Comparison of ENCODE assay signal across 13 cellular contexts in genomic region chr12:53042607-53043454, GRCh38. TPM values are rescaled to one million over a fixed set of nuclear protein-coding genes. Genes with fewer than 3 reads are reported as not detected.
A peak's percentile ranks its signal among the peaks of the same experiment; 100 is the strongest.
DNase-seq lines count a peak whose midpoint lies in the region; ATAC-seq, FAIRE-seq and TF ChIP-seq lines count a peak whose summit lies in the region.
"Had no signal": no experiment of that assay in that cellular context is flagged by ENCODE, and none has a peak within 500 bp of the region (broad histone marks: within the 10 kb centered on the region; RNA-seq: fewer than 3 reads in every experiment).

No MANE protein-coding gene starts in this region.

- DNase-seq in activated naive CD4-positive, alpha-beta T cell treated with anti-CD3 and anti-CD28 coated beads for 36 hours, result no peak
- DNase-seq in activated naive CD4-positive, alpha-beta T cell treated with anti-CD3 and anti-CD28 coated beads, Interleukin-2, amount 50 U/mL, for 16 hours, result no peak
- DNase-seq in dorsolateral prefrontal cortex (no peak), NCI-H526 treated with DMSO at 0.1 percent for 48 hours (lab: John Stamatoyannopoulos, UW) (no peak), kidney (no peak)
- DNase-seq in stimulated activated effector memory CD8-positive, alpha-beta T cell treated with anti-CD3 and anti-CD28 coated beads, Interleukin-12 subunit alpha, Interleukin-12 subunit beta, amount 100 ng/mL, for 72 hours (ENCODE audit: low spot score in 2 of 2), result no peak
- DNase-seq: NCI-H146, T-helper 2 cell had no signal

- no peaks in the 10 kb centered on the region for H3K9me3 ChIP-seq in HUES64 (ENCODE audit: insufficient read depth, low read depth, low read length)
- H3K9me3 ChIP-seq in kidney (ENCODE audit: control insufficient read depth in 1 of 2, low read length in 2 of 2), result no peaks in the 10 kb centered on the region

- no peak for ATAC-seq in stimulated activated effector memory CD8-positive, alpha-beta T cell treated with anti-CD3 and anti-CD28 coated beads, Interleukin-12 subunit alpha, Interleukin-12 subunit beta, amount 100 ng/mL, for 72 hours
- ATAC-seq in HG03565 (IDR thresholded peaks at IDR 0.05; ENCODE audit: unreplicated experiment), result no peak
- ATAC-seq: sciatic nerve had no signal

- peaks cover 4% of the 10 kb centered on the region for H3K27me3 Mint-ChIP-seq in activated naive CD4-positive, alpha-beta T cell treated with anti-CD3 and anti-CD28 coated beads for 36 hours (ENCODE audit: low read depth)

- H3K36me3 Mint-ChIP-seq in activated naive CD4-positive, alpha-beta T cell treated with anti-CD3 and anti-CD28 coated beads for 36 hours (ENCODE audit: low read depth), result peaks cover 22% of the 10 kb centered on the region
- H3K36me3 Mint-ChIP-seq in stimulated activated effector memory CD8-positive, alpha-beta T cell treated with anti-CD3 and anti-CD28 coated beads, Interleukin-12 subunit alpha, Interleukin-12 subunit beta, amount 100 ng/mL, for 72 hours, result peaks cover 60% of the 10 kb centered on the region

- H3K4me1 ChIP-seq in HUES64 (ENCODE audit: insufficient read depth, low read length), result peaks cover 22% of the 10 kb centered on the region
- H3K4me1 ChIP-seq in kidney (ENCODE audit: control insufficient read depth in 1 of 2, insufficient read depth in 1 of 2, low read depth in 1 of 2, low read length in 2 of 2), result peaks cover 27% of the 10 kb centered on the region in 2 donors

- H3K27me3 ChIP-seq in HUES64 (ENCODE audit: insufficient read depth, low read length) (peaks cover 23% of the 10 kb centered on the region), dorsolateral prefrontal cortex (no peaks in the 10 kb centered on the region)

- TF ChIP-seq CTCF in dorsolateral prefrontal cortex (IDR thresholded peaks at IDR 0.05 in 54 of 56, conservative IDR thresholded peaks at IDR 0.05 in 2 of 56; ENCODE audit: low read depth in 1 of 56, partially characterized antibody in 56 of 56) (no peak), kidney (IDR thresholded peaks at IDR 0.05; ENCODE audit: borderline replicate concordance, extremely low read depth, insufficient read depth) (no peak)

- H3K9me3 Mint-ChIP-seq in activated naive CD4-positive, alpha-beta T cell treated with anti-CD3 and anti-CD28 coated beads for 36 hours, result no peaks in the 10 kb centered on the region
- H3K9me3 Mint-ChIP-seq in stimulated activated effector memory CD8-positive, alpha-beta T cell treated with anti-CD3 and anti-CD28 coated beads, Interleukin-12 subunit alpha, Interleukin-12 subunit beta, amount 100 ng/mL, for 72 hours, result no peaks in the 10 kb centered on the region

- intact Hi-C loops in activated naive CD4-positive, alpha-beta T cell treated with anti-CD3 and anti-CD28 coated beads for 36 hours (cut with micrococcal nuclease), result no loop called here
- intact Hi-C loops in dorsolateral prefrontal cortex (cut with DNase I), result no loop called here
- intact Hi-C loops in kidney (cut with DNase I), result no loop called here

- WGBS in HUES64, result 77% methylated on average over 7 of the region's 7 CpGs

- no peak overlapping the region for H3K9ac ChIP-seq in HUES64 (ENCODE audit: low read depth, low read length)
- no peak overlapping the region for H3K9ac ChIP-seq in kidney (ENCODE audit: low read length in 2 of 2)

- peak overlapping the region; percentile 2 for H3K27ac Mint-ChIP-seq in activated naive CD4-positive, alpha-beta T cell treated with anti-CD3 and anti-CD28 coated beads for 36 hours
- peak overlapping the region; percentile 39 for H3K27ac Mint-ChIP-seq in stimulated activated effector memory CD8-positive, alpha-beta T cell treated with anti-CD3 and anti-CD28 coated beads, Interleukin-12 subunit alpha, Interleukin-12 subunit beta, amount 100 ng/mL, for 72 hours

- FAIRE-seq in kidney (lab: Jason Lieb, UNC), result no peak
- FAIRE-seq: bronchial epithelial cell, urothelium cell line had no signal

- no peak overlapping the region for H3K4me3 Mint-ChIP-seq in activated naive CD4-positive, alpha-beta T cell treated with anti-CD3 and anti-CD28 coated beads for 36 hours
- H3K4me3 Mint-ChIP-seq in stimulated activated effector memory CD8-positive, alpha-beta T cell treated with anti-CD3 and anti-CD28 coated beads, Interleukin-12 subunit alpha, Interleukin-12 subunit beta, amount 100 ng/mL, for 72 hours, result no peak overlapping the region

- H3K27ac ChIP-seq in HUES64 (ENCODE audit: low read depth, low read length), result peak overlapping the region; percentile 39; the same call in 1 of the 2 replicates
- H3K27ac ChIP-seq in dorsolateral prefrontal cortex, result peak overlapping the region in 58 of 59 donors; percentile 8 to 100 (median 99)
- no peak overlapping the region for H3K27ac ChIP-seq in kidney (ENCODE audit: low read depth in 2 of 2, low read length in 2 of 2)

- H3K4me3 ChIP-seq in HUES64 (ENCODE audit: low read length) (no peak overlapping the region), dorsolateral prefrontal cortex (no peak overlapping the region), kidney (ENCODE audit: low read length in 2 of 2) (no peak overlapping the region)

- CTCF ChIA-PET in activated naive CD4-positive, alpha-beta T cell treated with anti-CD3 and anti-CD28 coated beads for 36 hours (lab: Charles Lee), result interaction anchor here (0.6 to 1.4 kb wide), 2 partner anchors 23 to 56 kb away, joined by 3 to 4 read pairs; no protein-coding TSS in a partner anchor

- H3K4me1 Mint-ChIP-seq in activated naive CD4-positive, alpha-beta T cell treated with anti-CD3 and anti-CD28 coated beads for 36 hours (ENCODE audit: low read depth), result peaks cover 22% of the 10 kb centered on the region
- H3K4me1 Mint-ChIP-seq in stimulated activated effector memory CD8-positive, alpha-beta T cell treated with anti-CD3 and anti-CD28 coated beads, Interleukin-12 subunit alpha, Interleukin-12 subunit beta, amount 100 ng/mL, for 72 hours, result peaks cover 27% of the 10 kb centered on the region

- H3K36me3 ChIP-seq in HUES64 (ENCODE audit: insufficient read depth, low read length) (peaks cover 35% of the 10 kb centered on the region), kidney (ENCODE audit: control insufficient read depth in 1 of 2, insufficient read depth in 2 of 2, low read length in 2 of 2) (peaks cover 12 to 17% of the 10 kb centered on the region in 2 donors)

RNA-seq across cellular contexts. Expression of gene TNS2, which starts 7.0 kb away (rescaled TPM):
- under 1 TPM; 0.37 to 0.67 TPM for total RNA-seq in activated naive CD4-positive, alpha-beta T cell treated with anti-CD3 and anti-CD28 coated beads for 36 hours
- polyA plus RNA-seq in HUES64 (2013, experiment 1 of 2), result 4.4 TPM
- polyA plus RNA-seq in HUES64 (2013, experiment 2 of 2), result 9.8 TPM
- 100 to 1,000 TPM in 57 of 120 experiments, 10 to 100 TPM in 63; 51.8 to 194 (median 96.4) TPM for total RNA-seq in dorsolateral prefrontal cortex
- 179 TPM for total RNA-seq in kidney
- 90.1 TPM for polyA plus RNA-seq in kidney (ENCODE audit: insufficient read depth, low read depth, low replicate concordance)

RNA-seq across cellular contexts. Expression of gene SPRYD3, which starts 36.4 kb away (rescaled TPM):
- total RNA-seq in activated naive CD4-positive, alpha-beta T cell treated with anti-CD3 and anti-CD28 coated beads for 36 hours, result 10 to 100 TPM; 20.1 to 20.2 TPM
- 3.9 TPM for polyA plus RNA-seq in HUES64 (2013, experiment 1 of 2)
- 4.8 TPM for polyA plus RNA-seq in HUES64 (2013, experiment 2 of 2)
- total RNA-seq in dorsolateral prefrontal cortex (100 to 1,000 TPM in 119 of 120 experiments, 10 to 100 TPM in 1; 74.6 to 263 (median 181) TPM), kidney (72.3 TPM)
- polyA plus RNA-seq in kidney (ENCODE audit: insufficient read depth, low read depth, low replicate concordance), result 40.0 TPM

RNA-seq across cellular contexts. Expression of gene EIF4B, which starts 36.6 kb away (rescaled TPM):
- total RNA-seq in activated naive CD4-positive, alpha-beta T cell treated with anti-CD3 and anti-CD28 coated beads for 36 hours, result 100 to 1,000 TPM; 813 to 821 TPM
- polyA plus RNA-seq in HUES64 (2013, experiment 1 of 2), result 342 TPM
- polyA plus RNA-seq in HUES64 (2013, experiment 2 of 2), result 381 TPM
- total RNA-seq in dorsolateral prefrontal cortex (100 to 1,000 TPM; 207 to 375 (median 283) TPM), kidney (417 TPM)
- polyA plus RNA-seq in kidney (ENCODE audit: insufficient read depth, low read depth, low replicate concordance), result 114 TPM

RNA-seq across cellular contexts. Expression of gene IGFBP6, which starts 54.6 kb away (rescaled TPM):
- 1 to 10 TPM; 3.7 to 6.4 TPM for total RNA-seq in activated naive CD4-positive, alpha-beta T cell treated with anti-CD3 and anti-CD28 coated beads for 36 hours
- 4.9 TPM for polyA plus RNA-seq in HUES64 (2013, experiment 1 of 2)
- 4.7 TPM for polyA plus RNA-seq in HUES64 (2013, experiment 2 of 2)
- 10 to 100 TPM in 119 of 120 experiments, 1 to 10 TPM in 1; 9.9 to 54.8 (median 21.6) TPM for total RNA-seq in dorsolateral prefrontal cortex
- total RNA-seq in kidney, result 203 TPM
- 57.3 TPM for polyA plus RNA-seq in kidney (ENCODE audit: insufficient read depth, low read depth, low replicate concordance)

Comparison
In these comparisons a context has a peak if more than half of its experiments do, and no peak if none do; other contexts are left out.
1. H3K27ac ChIP-seq: peak in HUES64 (single experiment) and dorsolateral prefrontal cortex (58 of 59); none in kidney (0 of 2).
2. RNA of gene TNS2, which starts 7.0 kb away (total RNA-seq): 179 TPM in kidney (single experiment) and 51.8 to 194 TPM in dorsolateral prefrontal cortex; 0.37 to 0.67 TPM in activated naive CD4-positive, alpha-beta T cell treated with anti-CD3 and anti-CD28 coated beads for 36 hours; every median in the first group is over 10 times any median in the second.